Comparison of ENCODE assay signal across 17 cellular contexts in the genomic region with DNA sequence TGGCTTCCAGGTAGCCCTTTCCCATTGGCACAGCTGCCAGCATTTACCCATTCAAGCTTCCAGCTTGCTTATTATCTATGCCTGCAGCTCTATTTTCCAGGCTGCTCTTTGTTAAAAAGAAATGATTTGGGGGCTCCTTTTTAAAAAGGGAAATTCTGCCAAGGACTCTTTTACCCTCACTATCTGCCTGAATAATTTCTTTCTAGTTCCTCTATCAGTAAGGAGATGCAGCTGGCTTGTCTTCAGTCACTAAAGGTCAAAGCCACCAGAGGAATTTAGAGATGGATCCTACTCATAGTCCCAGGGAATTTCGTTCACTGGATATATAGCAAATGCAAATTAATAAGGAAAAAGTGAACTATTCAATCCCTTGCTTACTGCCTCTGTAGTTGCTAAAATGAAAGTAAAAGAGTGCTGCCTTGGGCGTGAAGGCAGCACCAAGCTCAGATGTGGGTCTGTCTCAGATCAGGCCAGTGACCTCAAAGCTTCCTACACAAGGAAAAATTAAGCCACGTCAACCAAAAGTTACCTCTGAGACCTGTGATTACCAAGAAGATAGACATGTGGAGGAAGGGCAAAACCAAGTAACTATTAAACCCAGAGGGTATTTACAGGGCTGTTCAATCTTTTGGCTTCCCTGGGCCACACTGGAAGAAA. TPM values are rescaled to one million over a fixed set of nuclear protein-coding genes. Genes with fewer than 3 reads are reported as not detected.
DNase-seq lines count a peak whose midpoint lies in the region; ATAC-seq, FAIRE-seq and TF ChIP-seq lines count a peak whose summit lies in the region.
"Had no signal": no experiment of that assay in that cellular context is flagged by ENCODE, and none has a peak within 500 bp of the region (broad histone marks: within the 10 kb centered on the region; RNA-seq: fewer than 3 reads in every experiment).

No MANE protein-coding gene starts in this region.

- H3K4me1 Mint-ChIP-seq in activated T-helper 2 cell treated with anti-CD3 and anti-CD28 coated beads, Interferon-gamma antibody, Interleukin-2, Interleukin-4, amounts not matched to agents 10 μg/mL and 5 μg/mL and 100 μg/mL, durations not matched to agents 14 hours and 24 hours and 36 hours (ENCODE audit: low read depth), result peaks cover 10% of the 10 kb centered on the region
- no peaks in the 10 kb centered on the region for H3K4me1 Mint-ChIP-seq in nephron progenitor cell
- H3K4me1 Mint-ChIP-seq: memory B cell had no signal

- no peak for TF ChIP-seq POLR2A in H54 (IDR thresholded peaks at IDR 0.05; ENCODE audit: low read depth, low read length)

- no peak overlapping the region for H3K4me3 ChIP-seq in mucosa of descending colon
- H3K4me3 ChIP-seq: stomach had no signal

- FAIRE-seq in H54 (lab: Jason Lieb, UNC), result no peak

- ATAC-seq in HG02852 (IDR thresholded peaks at IDR 0.05; ENCODE audit: unreplicated experiment), result peak; percentile 55
- peak; percentile 67 for ATAC-seq in mucosa of descending colon
- no peak for ATAC-seq in HG02885 (IDR thresholded peaks at IDR 0.05; ENCODE audit: poor library complexity, unreplicated experiment)

- no peaks in the 10 kb centered on the region for H3K4me1 ChIP-seq in mucosa of descending colon (ENCODE audit: low read depth)
- H3K4me1 ChIP-seq: stomach had no signal

- intact Hi-C loops in activated T-helper 2 cell treated with anti-CD3 and anti-CD28 coated beads, Interferon-gamma antibody, Interleukin-2, Interleukin-4, amounts not matched to agents 10 μg/mL and 5 μg/mL and 100 μg/mL, durations not matched to agents 14 hours and 24 hours and 36 hours (cut with micrococcal nuclease), result loop anchor here (1.0 kb wide), 1 partner anchor 11 kb away; no protein-coding TSS in a partner anchor
- intact Hi-C loops in mucosa of descending colon (cut with DNase I, micrococcal nuclease), result no loop called here

- peak overlapping the region; percentile 60 for H3K4me3 Mint-ChIP-seq in activated T-helper 2 cell treated with anti-CD3 and anti-CD28 coated beads, Interferon-gamma antibody, Interleukin-2, Interleukin-4, amounts not matched to agents 10 μg/mL and 5 μg/mL and 100 μg/mL, durations not matched to agents 14 hours and 24 hours and 36 hours (ENCODE audit: low read depth)
- no peak overlapping the region for H3K4me3 Mint-ChIP-seq in nephron progenitor cell
- H3K4me3 Mint-ChIP-seq: memory B cell had no signal

- peak overlapping the region; percentile 73 for H3K27ac Mint-ChIP-seq in activated T-helper 2 cell treated with anti-CD3 and anti-CD28 coated beads, Interferon-gamma antibody, Interleukin-2, Interleukin-4, amounts not matched to agents 10 μg/mL and 5 μg/mL and 100 μg/mL, durations not matched to agents 14 hours and 24 hours and 36 hours
- no peak overlapping the region for H3K27ac Mint-ChIP-seq in nephron progenitor cell
- H3K27ac Mint-ChIP-seq: memory B cell had no signal

- no peak for TF ChIP-seq CTCF in mucosa of descending colon (IDR thresholded peaks at IDR 0.05)
- TF ChIP-seq CTCF in nephron progenitor cell (IDR thresholded peaks at IDR 0.05), result no peak

- H3K36me3 ChIP-seq in mucosa of descending colon (ENCODE audit: low read depth), result no peaks in the 10 kb centered on the region
- H3K36me3 ChIP-seq: stomach had no signal

- no peaks in the 10 kb centered on the region for H3K9me3 ChIP-seq in mucosa of descending colon
- H3K9me3 ChIP-seq: stomach had no signal

- peak; percentile 0 for DNase-seq in EL
- no peak for DNase-seq in activated T-helper 2 cell treated with anti-CD3 and anti-CD28 coated beads, Interferon-gamma antibody, Interleukin-2, Interleukin-4, amounts not matched to agents 10 μg/mL and 5 μg/mL and 100 μg/mL, durations not matched to agents 14 hours and 24 hours and 36 hours (ENCODE audit: low spot score)
- DNase-seq in mucosa of descending colon, result no peak
- no peak for DNase-seq in nephron progenitor cell
- no peak for DNase-seq in NCI-H2081 (lab: John Stamatoyannopoulos, UW)
- no peak for DNase-seq in H54 (ENCODE audit: insufficient read length, low spot score)
- DNase-seq: activated CD4-positive, CD25-positive, alpha-beta regulatory T cell treated with anti-CD3 and anti-CD28 coated beads, Interleukin-2, amount 50 U/mL, for 72 hours; DMS79 treated with DMSO at 0.1 percent for 48 hours; Kasumi-1; NCI-H1694; occipital lobe; stomach had no signal

- H3K36me3 Mint-ChIP-seq in activated T-helper 2 cell treated with anti-CD3 and anti-CD28 coated beads, Interferon-gamma antibody, Interleukin-2, Interleukin-4, amounts not matched to agents 10 μg/mL and 5 μg/mL and 100 μg/mL, durations not matched to agents 14 hours and 24 hours and 36 hours (ENCODE audit: low read depth), result no peaks in the 10 kb centered on the region
- H3K36me3 Mint-ChIP-seq in nephron progenitor cell (ENCODE audit: low read depth), result no peaks in the 10 kb centered on the region
- H3K36me3 Mint-ChIP-seq: memory B cell had no signal

- no peaks in the 10 kb centered on the region for H3K27me3 Mint-ChIP-seq in activated T-helper 2 cell treated with anti-CD3 and anti-CD28 coated beads, Interferon-gamma antibody, Interleukin-2, Interleukin-4, amounts not matched to agents 10 μg/mL and 5 μg/mL and 100 μg/mL, durations not matched to agents 14 hours and 24 hours and 36 hours (ENCODE audit: low read depth)
- H3K27me3 Mint-ChIP-seq in nephron progenitor cell (ENCODE audit: low read depth, poor library complexity), result no peaks in the 10 kb centered on the region
- H3K27me3 Mint-ChIP-seq: memory B cell had no signal

- no peaks in the 10 kb centered on the region for H3K9me3 Mint-ChIP-seq in activated T-helper 2 cell treated with anti-CD3 and anti-CD28 coated beads, Interferon-gamma antibody, Interleukin-2, Interleukin-4, amounts not matched to agents 10 μg/mL and 5 μg/mL and 100 μg/mL, durations not matched to agents 14 hours and 24 hours and 36 hours
- H3K9me3 Mint-ChIP-seq in nephron progenitor cell, result peaks cover 23% of the 10 kb centered on the region
- H3K9me3 Mint-ChIP-seq: memory B cell had no signal

RNA-seq across cellular contexts. Expression of gene ARSF, which starts 5.1 kb away (rescaled TPM):
- not detected in 2 replicates for total RNA-seq in activated T-helper 2 cell treated with anti-CD3 and anti-CD28 coated beads, Interferon-gamma antibody, Interleukin-2, Interleukin-4, amounts not matched to agents 10 μg/mL and 5 μg/mL and 100 μg/mL, durations not matched to agents 14 hours and 24 hours and 36 hours
- under 1 TPM in 1 of 3 donors, not detected in 2; 0.16 TPM for total RNA-seq in mucosa of descending colon
- total RNA-seq: NCI-H460, stomach had no signal

RNA-seq across cellular contexts. Expression of gene ARSH, which starts 40.0 kb away (rescaled TPM):
- total RNA-seq in activated T-helper 2 cell treated with anti-CD3 and anti-CD28 coated beads, Interferon-gamma antibody, Interleukin-2, Interleukin-4, amounts not matched to agents 10 μg/mL and 5 μg/mL and 100 μg/mL, durations not matched to agents 14 hours and 24 hours and 36 hours, result not detected in 2 replicates
- total RNA-seq in mucosa of descending colon, result not detected
- total RNA-seq: cerebellum, NCI-H460, occipital lobe, stomach had no signal
